In genomic region chr10:47763543-47764175, GRCh38 we compare ENCODE assay signal across 4 cellular contexts. TPM values are rescaled to one million over a fixed set of nuclear protein-coding genes. Genes with fewer than 3 reads are reported as not detected.
"Had no signal": no experiment of that assay in that cellular context is flagged by ENCODE, and none has a peak within 500 bp of the region (broad histone marks: within the 10 kb centered on the region; RNA-seq: fewer than 3 reads in every experiment).

SYT15B (minus strand) TSS chr10:47763592; CDS start chr10:47762640, 952 bp downstream.

RNA-seq across cellular contexts. Expression of gene SYT15B, which starts in this region (rescaled TPM):
- total RNA-seq: bronchial epithelial cell, myocyte, pulmonary artery endothelial cell had no signal
- polyA plus RNA-seq: neural cell had no signal
